2 cellular contexts compared by ENCODE assay signal in the genomic region with DNA sequence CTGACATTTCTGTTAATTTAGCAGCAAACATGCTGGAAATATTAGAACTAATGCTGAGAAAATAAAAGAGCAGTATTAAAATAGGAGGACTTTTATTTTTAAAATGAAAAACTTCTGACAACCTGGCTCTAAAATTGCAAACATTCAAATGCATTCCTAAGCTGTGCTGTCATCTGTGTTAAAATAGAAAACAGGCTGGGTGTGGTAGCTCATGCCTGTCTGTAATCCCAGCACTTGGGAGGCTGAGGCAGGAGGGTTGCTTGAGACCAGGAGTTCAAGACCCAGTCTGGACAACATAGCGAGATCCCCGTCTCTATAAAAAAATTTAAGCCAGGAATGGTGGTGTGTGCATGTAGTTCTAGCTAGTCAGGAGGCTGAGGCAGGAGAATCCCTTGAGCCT.
TF ChIP-seq lines count a peak whose summit lies in the region.

No MANE protein-coding gene starts in this region.

TF ChIP-seq in HCT116, 20 proteins besides CTCF, POLR2A, EP300 and RAD21 (continued from another document):
- TF ChIP-seq, protein P1, sequence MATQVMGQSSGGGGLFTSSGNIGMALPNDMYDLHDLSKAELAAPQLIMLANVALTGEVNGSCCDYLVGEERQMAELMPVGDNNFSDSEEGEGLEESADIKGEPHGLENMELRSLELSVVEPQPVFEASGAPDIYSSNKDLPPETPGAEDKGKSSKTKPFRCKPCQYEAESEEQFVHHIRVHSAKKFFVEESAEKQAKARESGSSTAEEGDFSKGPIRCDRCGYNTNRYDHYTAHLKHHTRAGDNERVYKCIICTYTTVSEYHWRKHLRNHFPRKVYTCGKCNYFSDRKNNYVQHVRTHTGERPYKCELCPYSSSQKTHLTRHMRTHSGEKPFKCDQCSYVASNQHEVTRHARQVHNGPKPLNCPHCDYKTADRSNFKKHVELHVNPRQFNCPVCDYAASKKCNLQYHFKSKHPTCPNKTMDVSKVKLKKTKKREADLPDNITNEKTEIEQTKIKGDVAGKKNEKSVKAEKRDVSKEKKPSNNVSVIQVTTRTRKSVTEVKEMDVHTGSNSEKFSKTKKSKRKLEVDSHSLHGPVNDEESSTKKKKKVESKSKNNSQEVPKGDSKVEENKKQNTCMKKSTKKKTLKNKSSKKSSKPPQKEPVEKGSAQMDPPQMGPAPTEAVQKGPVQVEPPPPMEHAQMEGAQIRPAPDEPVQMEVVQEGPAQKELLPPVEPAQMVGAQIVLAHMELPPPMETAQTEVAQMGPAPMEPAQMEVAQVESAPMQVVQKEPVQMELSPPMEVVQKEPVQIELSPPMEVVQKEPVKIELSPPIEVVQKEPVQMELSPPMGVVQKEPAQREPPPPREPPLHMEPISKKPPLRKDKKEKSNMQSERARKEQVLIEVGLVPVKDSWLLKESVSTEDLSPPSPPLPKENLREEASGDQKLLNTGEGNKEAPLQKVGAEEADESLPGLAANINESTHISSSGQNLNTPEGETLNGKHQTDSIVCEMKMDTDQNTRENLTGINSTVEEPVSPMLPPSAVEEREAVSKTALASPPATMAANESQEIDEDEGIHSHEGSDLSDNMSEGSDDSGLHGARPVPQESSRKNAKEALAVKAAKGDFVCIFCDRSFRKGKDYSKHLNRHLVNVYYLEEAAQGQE (IDR thresholded peaks at IDR 0.05; ENCODE audit: low read depth): no peak

TF ChIP-seq in SK-N-SH, 30 proteins besides CTCF, POLR2A, EP300 and RAD21 (continued from another document):
- TF ChIP-seq, protein P2, sequence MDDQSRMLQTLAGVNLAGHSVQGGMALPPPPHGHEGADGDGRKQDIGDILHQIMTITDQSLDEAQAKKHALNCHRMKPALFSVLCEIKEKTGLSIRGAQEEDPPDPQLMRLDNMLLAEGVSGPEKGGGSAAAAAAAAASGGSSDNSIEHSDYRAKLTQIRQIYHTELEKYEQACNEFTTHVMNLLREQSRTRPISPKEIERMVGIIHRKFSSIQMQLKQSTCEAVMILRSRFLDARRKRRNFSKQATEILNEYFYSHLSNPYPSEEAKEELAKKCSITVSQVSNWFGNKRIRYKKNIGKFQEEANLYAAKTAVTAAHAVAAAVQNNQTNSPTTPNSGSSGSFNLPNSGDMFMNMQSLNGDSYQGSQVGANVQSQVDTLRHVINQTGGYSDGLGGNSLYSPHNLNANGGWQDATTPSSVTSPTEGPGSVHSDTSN (IDR thresholded peaks at IDR 0.05): no peak
- TF ChIP-seq, protein P1 (IDR thresholded peaks at IDR 0.05; ENCODE audit: low read depth, low read length): no peak
- TF ChIP-seq TAF1 (IDR thresholded peaks at IDR 0.05; ENCODE audit: borderline replicate concordance, low read depth, low read length) (no peak), JUND (IDR thresholded peaks at IDR 0.05) (peak; percentile 44), TCF12 (IDR thresholded peaks at IDR 0.05) (peak; percentile 35; the same call in 1 of the 2 replicates), YY1 (IDR thresholded peaks at IDR 0.05; ENCODE audit: low read depth) (no peak)
